In the genomic region with DNA sequence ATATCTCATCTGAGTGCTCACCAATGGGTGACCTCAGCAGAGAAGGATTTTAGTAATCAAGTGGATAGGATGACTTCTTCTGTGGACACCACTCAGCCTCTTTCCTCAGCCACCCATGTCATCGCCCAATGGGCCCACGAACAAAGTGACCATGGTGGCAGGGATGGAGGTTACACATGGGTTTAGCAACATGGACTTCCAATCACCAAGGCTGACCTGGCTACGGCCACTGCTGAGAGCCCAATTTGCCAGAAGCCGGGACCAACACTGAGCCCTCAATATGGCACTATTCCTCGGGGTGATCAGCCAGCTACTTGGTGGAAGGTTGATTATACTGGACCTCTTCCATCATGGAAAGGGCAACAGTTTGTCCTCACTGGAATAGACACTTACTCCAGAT, we compare ENCODE assay signal across 29 cellular contexts.
"Had no signal": no experiment of that assay in that cellular context is flagged by ENCODE, and none has a peak within 500 bp of the region (broad histone marks: within the 10 kb centered on the region; RNA-seq: fewer than 3 reads in every experiment).

No MANE protein-coding gene starts in this region.

- ATAC-seq: activated naive CD4-positive, alpha-beta T cell treated with anti-CD3 and anti-CD28 coated beads, Interleukin-2, amount 50 U/mL, for 72 hours; activated naive CD8-positive, alpha-beta T cell treated with anti-CD3 and anti-CD28 coated beads, Interleukin-2, amount 50 U/mL, for 24 hours; activated T-cell treated with anti-CD3 and anti-CD28 coated beads, Interleukin-2, amount 50 U/mL, for 4 hours; activated T-cell treated with anti-CD3 and anti-CD28 coated beads, Interleukin-2, amount 50 U/mL, for 72 hours; activated T-helper 17 cell treated with anti-CD3 and anti-CD28 coated beads, Interleukin-2, amount 50 U/mL, for 72 hours; body of pancreas had no signal

- DNase-seq: activated effector memory CD4-positive, alpha-beta T cell treated with anti-CD3 and anti-CD28 coated beads, Interleukin-2, amount 50 U/mL, for 16 hours; activated effector memory CD4-positive, alpha-beta T cell treated with Interleukin-2 at 50 U/mL for 16 hours; activated gamma-delta T cell; activated gamma-delta T cell treated with Interleukin-2 at 50 U/mL for 16 hours; activated naive CD4-positive, alpha-beta T cell; activated naive CD4-positive, alpha-beta T cell treated with anti-CD3 and anti-CD28 coated beads for 36 hours; activated naive CD4-positive, alpha-beta T cell treated with anti-CD3 and anti-CD28 coated beads, Interleukin-2, amount 10 ng/mL, durations not matched to agents 7 days and 5 days; activated naive CD4-positive, alpha-beta T cell treated with anti-CD3 and anti-CD28 coated beads, Interleukin-2, amount 50 U/mL, for 16 hours; activated naive CD4-positive, alpha-beta T cell treated with Interleukin-2 at 50 U/mL for 16 hours; activated naive CD8-positive, alpha-beta T cell treated with anti-CD3 and anti-CD28 coated beads for 36 hours; activated naive CD8-positive, alpha-beta T cell treated with anti-CD3 and anti-CD28 coated beads, Interleukin-2, amount 10 ng/mL, durations not matched to agents 7 days and 5 days; activated naive CD8-positive, alpha-beta T cell treated with anti-CD3 and anti-CD28 coated beads, Interleukin-2, amount 50 U/mL, for 24 hours; activated T-cell treated with anti-CD3 and anti-CD28 coated beads, Interleukin-2, amount 50 U/mL, for 1 hour; activated T-cell treated with anti-CD3 and anti-CD28 coated beads, Interleukin-2, amount 50 U/mL, for 24 hours; activated T-cell treated with anti-CD3 and anti-CD28 coated beads, Interleukin-2, amount 50 U/mL, for 4 hours; activated T-cell treated with anti-CD3 and anti-CD28 coated beads, Interleukin-2, amount 50 U/mL, for 48 hours; activated T-cell treated with anti-CD3 and anti-CD28 coated beads, Interleukin-2, amount 50 U/mL, for 72 hours; adrenal gland; amniotic stem cell; amygdala; anterior cingulate cortex; aorta; body of pancreas; brain microvascular endothelial cell; caudate nucleus; central memory CD4-positive, alpha-beta T cell; cerebellar nuclear complex had no signal
